In the genomic region with DNA sequence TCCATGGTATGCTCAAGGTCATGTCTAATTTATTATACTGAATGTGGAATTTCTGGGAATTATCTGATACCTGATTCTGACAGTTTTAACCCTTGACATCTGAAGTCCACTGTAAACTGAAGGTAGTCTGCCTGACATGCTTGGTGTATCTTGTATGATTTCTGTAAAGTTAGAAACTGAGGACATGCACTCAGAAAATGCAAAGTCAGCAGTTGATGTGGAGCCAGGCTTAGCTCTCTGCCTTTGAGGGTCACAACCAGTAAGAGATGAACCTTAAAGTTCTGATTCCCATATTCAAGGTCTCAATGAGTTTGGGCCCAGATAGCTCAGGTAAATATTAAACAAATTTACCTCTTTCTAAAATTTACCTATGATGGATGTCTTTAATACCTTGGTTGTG, we compare ENCODE assay signal across 1 cellular context.
TF ChIP-seq lines count a peak whose summit lies in the region.

No MANE protein-coding gene starts in this region.

TF ChIP-seq in H1, 55 proteins besides CTCF, POLR2A, EP300 and RAD21:
- TF ChIP-seq TCF12 (IDR thresholded peaks at IDR 0.05; ENCODE audit: low read depth, low read length): no peak
- TF ChIP-seq MAFK (IDR thresholded peaks at IDR 0.05; ENCODE audit: low read depth, low read length): peak; percentile 79
